19 cellular contexts compared by ENCODE assay signal in genomic region chr17:73715714-73716113, GRCh38.
"Had no signal": no experiment of that assay in that cellular context is flagged by ENCODE, and none has a peak within 500 bp of the region (broad histone marks: within the 10 kb centered on the region; RNA-seq: fewer than 3 reads in every experiment).

No MANE protein-coding gene starts in this region.

- ATAC-seq: effector memory CD8-positive, alpha-beta T cell; gastroesophageal sphincter; left cardiac atrium; left ventricle myocardium superior; sciatic nerve; stimulated activated naive B cell treated with anti-CD40 and anti-IgM and Interleukin-4, amounts not matched to agents 10 μg/mL and 1 μg/mL and 100 μg/mL, for 72 hours; stimulated activated naive CD8-positive, alpha-beta T cell treated with anti-CD3 and anti-CD28 coated beads, Interleukin-15, amount 100 ng/mL, for 72 hours had no signal

- FAIRE-seq: colon, kidney had no signal

- H3K36me3 ChIP-seq: esophagus muscularis mucosa, gastroesophageal sphincter, thoracic aorta, transverse colon had no signal

- DNase-seq: effector memory CD8-positive, alpha-beta T cell; immature natural killer cell; kidney; left cardiac atrium; left ventricle myocardium superior; mesendoderm; naive B cell; posterior cingulate gyrus; stimulated activated CD4-positive, alpha-beta T cell treated with anti-CD3 and anti-CD28 coated beads, Interleukin-2, amount 100 ng/mL, for 24 hours; stimulated activated CD4-positive, alpha-beta T cell treated with anti-CD3 and anti-CD28 coated beads, Interleukin-4, amount 100 ng/mL, for 4 hours; stimulated activated naive B cell treated with anti-CD40 and anti-IgM and Interleukin-4, amounts not matched to agents 10 μg/mL and 1 μg/mL and 100 μg/mL, for 72 hours; stimulated activated naive CD8-positive, alpha-beta T cell treated with anti-CD3 and anti-CD28 coated beads, Interleukin-15, amount 100 ng/mL, for 72 hours; transverse colon had no signal

- H3K27ac ChIP-seq: epithelial cell of prostate, esophagus muscularis mucosa, gastroesophageal sphincter, thoracic aorta, transverse colon had no signal

- H3K9me3 ChIP-seq: esophagus muscularis mucosa, gastroesophageal sphincter, thoracic aorta, transverse colon had no signal

- H3K4me3 ChIP-seq: esophagus muscularis mucosa, gastroesophageal sphincter, thoracic aorta, transverse colon had no signal
